ENCODE assay signal across 18 cellular contexts in the genomic region with DNA sequence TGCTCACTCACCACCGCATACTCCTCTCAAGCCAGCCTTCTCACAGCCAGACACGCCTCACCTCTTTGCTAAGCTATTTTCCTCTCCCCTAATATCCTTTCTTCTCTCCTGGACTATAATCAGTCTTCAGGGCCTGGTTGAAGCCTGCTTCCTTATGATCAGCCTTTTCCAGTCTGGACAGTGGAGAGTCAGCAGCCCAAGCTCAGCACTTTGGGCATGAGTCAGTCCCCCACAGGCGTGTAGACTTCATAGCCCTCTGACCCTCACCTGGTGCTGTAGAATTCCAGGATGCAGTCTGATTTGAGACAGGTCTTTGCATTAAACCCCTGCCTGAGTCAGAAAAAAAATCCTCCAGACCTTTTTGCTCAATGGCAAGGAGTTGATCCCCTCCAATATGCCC. TPM values are rescaled to one million over a fixed set of nuclear protein-coding genes. Genes with fewer than 3 reads are reported as not detected.
DNase-seq lines count a peak whose midpoint lies in the region; ATAC-seq and TF ChIP-seq lines count a peak whose summit lies in the region.
"Had no signal": no experiment of that assay in that cellular context is flagged by ENCODE, and none has a peak within 500 bp of the region (broad histone marks: within the 10 kb centered on the region; RNA-seq: fewer than 3 reads in every experiment).

No MANE protein-coding gene starts in this region.

- H3K9me3 ChIP-seq in GM23248 (ENCODE audit: low read depth), result no peaks in the 10 kb centered on the region
- H3K9me3 ChIP-seq: Peyer's patch, SK-N-SH had no signal

- H3K27ac Mint-ChIP-seq in T-helper 2 cell treated with Interferon-gamma antibody and Interleukin-4, amounts not matched to agents 5 μg/mL and 100 μg/mL, for 36 hours, result no peak overlapping the region
- no peak overlapping the region for H3K27ac Mint-ChIP-seq in type B pancreatic cell

- TF ChIP-seq CTCF in epithelial cell of esophagus (IDR thresholded peaks at IDR 0.05; ENCODE audit: insufficient read depth, low read depth, low read length, missing control alignments) (no peak), type B pancreatic cell (conservative IDR thresholded peaks at IDR 0.05) (no peak)

- H3K36me3 Mint-ChIP-seq in T-helper 2 cell treated with Interferon-gamma antibody and Interleukin-4, amounts not matched to agents 5 μg/mL and 100 μg/mL, for 36 hours (ENCODE audit: low read depth), result no peaks in the 10 kb centered on the region
- H3K36me3 Mint-ChIP-seq in type B pancreatic cell, result no peaks in the 10 kb centered on the region

- WGBS in GM23248 (ENCODE audit: low coverage in 1 of 2, low lambda C conversion rate in 2 of 2, missing lambda C conversion rate in 2 of 2), 2 experiments, result 58 to 63% methylated on average over 3 of the region's 3 CpGs

- H3K9me3 Mint-ChIP-seq in T-helper 2 cell treated with Interferon-gamma antibody and Interleukin-4, amounts not matched to agents 5 μg/mL and 100 μg/mL, for 36 hours, result no peaks in the 10 kb centered on the region
- no peaks in the 10 kb centered on the region for H3K9me3 Mint-ChIP-seq in type B pancreatic cell
- H3K9me3 Mint-ChIP-seq: CD4-positive, alpha-beta memory T cell had no signal

- H3F3A ChIP-seq in GM23248 (ENCODE audit: insufficient read depth), result no peaks in the 10 kb centered on the region

- in situ Hi-C loops in GM23248 (cut with MboI), result no loop called here

- H3K27ac ChIP-seq in GM23248, result no peak overlapping the region
- H3K27ac ChIP-seq: Peyer's patch had no signal

- H3K36me3 ChIP-seq in GM23248 (ENCODE audit: low read depth), result no peaks in the 10 kb centered on the region
- H3K36me3 ChIP-seq: Peyer's patch had no signal

- H3K4me3 Mint-ChIP-seq in T-helper 2 cell treated with Interferon-gamma antibody and Interleukin-4, amounts not matched to agents 5 μg/mL and 100 μg/mL, for 36 hours, result no peak overlapping the region
- H3K4me3 Mint-ChIP-seq in type B pancreatic cell, result no peak overlapping the region

- DNase-seq in GM23248, result peak; percentile 29
- DNase-seq in SW480 (ENCODE audit: low spot score), result peak; percentile 17
- DNase-seq in epithelial cell of esophagus (ENCODE audit: low read depth), result peak; percentile 80
- DNase-seq in renal cortical epithelial cell (ENCODE audit: low read depth), result peak; percentile 70
- DNase-seq in T-helper 2 cell treated with Interferon-gamma antibody and Interleukin-4, amounts not matched to agents 5 μg/mL and 100 μg/mL, for 36 hours (ENCODE audit: low spot score), result no peak
- no peak for DNase-seq in type B pancreatic cell (ENCODE audit: extremely low spot score, unreplicated experiment)
- DNase-seq: Calu3; CD4-positive, alpha-beta memory T cell; NCI-H1436; NCI-H2029 treated with DMSO at 0.1 percent for 48 hours; NCI-H2171 treated with DMSO at 0.1 percent for 48 hours; NCI-H510A treated with DMSO at 0.1 percent for 48 hours; NCI-H82; Peyer's patch; SHP77; SK-N-SH had no signal

- no peaks in the 10 kb centered on the region for H3K4me1 ChIP-seq in GM23248 (ENCODE audit: insufficient read depth)

- no peak overlapping the region for H3K9ac ChIP-seq in GM23248
- H3K9ac ChIP-seq: SK-N-SH had no signal

- no peak for ATAC-seq in HG03521 (IDR thresholded peaks at IDR 0.05; ENCODE audit: unreplicated experiment)
- ATAC-seq: K562 had no signal

- peaks cover 73% of the 10 kb centered on the region for H3K27me3 Mint-ChIP-seq in T-helper 2 cell treated with Interferon-gamma antibody and Interleukin-4, amounts not matched to agents 5 μg/mL and 100 μg/mL, for 36 hours (ENCODE audit: low read depth)
- H3K27me3 Mint-ChIP-seq in type B pancreatic cell, result peaks cover 87% of the 10 kb centered on the region
- H3K27me3 Mint-ChIP-seq: CD4-positive, alpha-beta memory T cell had no signal

- H3K4me3 ChIP-seq in GM23248, result no peak overlapping the region
- no peak overlapping the region for H3K4me3 ChIP-seq in epithelial cell of esophagus (ENCODE audit: low read length)
- H3K4me3 ChIP-seq: K562, Peyer's patch had no signal

- no peaks in the 10 kb centered on the region for H3K9me2 ChIP-seq in GM23248 (ENCODE audit: insufficient read depth)
- H3K9me2 ChIP-seq: SK-N-SH had no signal

- H3K4me2 ChIP-seq in GM23248 (ENCODE audit: unreplicated experiment), result no peak overlapping the region
- H3K4me2 ChIP-seq: SK-N-SH had no signal

- H2AFZ ChIP-seq in GM23248, result no peak overlapping the region

- H4K20me1 ChIP-seq in GM23248 (ENCODE audit: insufficient read depth), result no peaks in the 10 kb centered on the region

- H3K27me3 ChIP-seq in GM23248 (replicated peaks; ENCODE audit: insufficient read depth), result peaks cover 86% of the 10 kb centered on the region

- H3K4me1 Mint-ChIP-seq in T-helper 2 cell treated with Interferon-gamma antibody and Interleukin-4, amounts not matched to agents 5 μg/mL and 100 μg/mL, for 36 hours (ENCODE audit: low read depth), result peaks cover 16% of the 10 kb centered on the region
- H3K4me1 Mint-ChIP-seq in type B pancreatic cell (ENCODE audit: unreplicated experiment), result peaks cover 9% of the 10 kb centered on the region

- H3K79me2 ChIP-seq in GM23248 (ENCODE audit: insufficient read depth), result no peaks in the 10 kb centered on the region

RNA-seq across cellular contexts. Expression of a gene that starts 2.5 kb away (rescaled TPM):
- not detected in 2 replicates for total RNA-seq in GM23248 (2014; rRNA removed; shearing (Covaris generic))
- not detected in 2 replicates for polyA plus RNA-seq in GM23248 (2016; fragmentation: Nextera tagmentation; extraction: Ambion mirVana)
- total RNA-seq in renal cortical epithelial cell, result 0.17 and 4.4 TPM in 2 replicates
- 0.21 and 0.53 TPM in 2 replicates for total RNA-seq in type B pancreatic cell (ENCODE audit: low replicate concordance)
- total RNA-seq: Calu3 had no signal

RNA-seq across cellular contexts. Expression of a gene that starts 16.8 kb away (rescaled TPM):
- total RNA-seq in GM23248 (2014; rRNA removed; shearing (Covaris generic)), result not detected in 2 replicates
- polyA plus RNA-seq in GM23248 (2016; fragmentation: Nextera tagmentation; extraction: Ambion mirVana), result not detected in 2 replicates
- total RNA-seq in renal cortical epithelial cell (0.94 TPM in 1 of 2 replicates, not detected in the other), type B pancreatic cell (ENCODE audit: low replicate concordance) (0.43 TPM in 1 of 2 replicates, not detected in the other)
- total RNA-seq: Calu3, K562, Peyer's patch had no signal
- polyA plus RNA-seq: CD4-positive, alpha-beta memory T cell; K562 had no signal

RNA-seq across cellular contexts. Expression of a gene that starts 49.3 kb away (rescaled TPM):
- total RNA-seq in GM23248 (2014; rRNA removed; shearing (Covaris generic)), result not detected in 2 replicates
- not detected in 2 replicates for polyA plus RNA-seq in GM23248 (2016; fragmentation: Nextera tagmentation; extraction: Ambion mirVana)
- total RNA-seq in renal cortical epithelial cell, result 0.10 TPM in 1 of 2 replicates, not detected in the other
- 0.83 and 4.3 TPM in 2 replicates for total RNA-seq in type B pancreatic cell (ENCODE audit: low replicate concordance)
- polyA plus RNA-seq: SK-N-SH had no signal

RNA-seq across cellular contexts. Expression of a gene that starts 50.0 kb away (rescaled TPM):
- 19.9 and 35.3 TPM in 2 replicates for total RNA-seq in GM23248 (2014; rRNA removed; shearing (Covaris generic))
- 63.4 and 68.0 TPM in 2 replicates for polyA plus RNA-seq in GM23248 (2016; fragmentation: Nextera tagmentation; extraction: Ambion mirVana)
- total RNA-seq in renal cortical epithelial cell (35.1 and 39.9 TPM in 2 replicates), type B pancreatic cell (ENCODE audit: low replicate concordance) (50.0 and 51.7 TPM in 2 replicates)

Comparison
In these comparisons a context has a peak if more than half of its experiments do, and no peak if none do; other contexts are left out.
1. DNase-seq: peak in GM23248 (single experiment), SW480 (single experiment), epithelial cell of esophagus (single experiment) and renal cortical epithelial cell (single experiment); none in T-helper 2 cell treated with Interferon-gamma antibody and Interleukin-4, amounts not matched to agents 5 μg/mL and 100 μg/mL, for 36 hours (single experiment) and type B pancreatic cell (single experiment).